8 cellular contexts compared by ENCODE assay signal in genomic region chr15:99729920-99730319, GRCh38. TPM values are rescaled to one million over a fixed set of nuclear protein-coding genes. Genes with fewer than 3 reads are reported as not detected.
DNase-seq lines count a peak whose midpoint lies in the region; ATAC-seq, FAIRE-seq and TF ChIP-seq lines count a peak whose summit lies in the region.

No MANE protein-coding gene starts in this region.

- peaks cover 0 to 24% (median 7%) of the 10 kb centered on the region in 11 experiments; a peak in 14 of 22 replicates for H3K36me3 ChIP-seq in BLaER1 treated with 17β-estradiol and CSF1 and Interleukin-3, amounts not matched to agents 10 nM and 100 nM
- H3K36me3 ChIP-seq in kidney (ENCODE audit: control insufficient read depth in 1 of 2, insufficient read depth in 2 of 2, low read length in 2 of 2): peaks cover 0 to 9% of the 10 kb centered on the region in 2 donors

- H3K4me1 ChIP-seq in BLaER1 treated with 17β-estradiol and CSF1 and Interleukin-3, amounts not matched to agents 10 nM and 100 nM: peaks cover 28 to 81% (median 73%) of the 10 kb centered on the region in 10 experiments
- H3K4me1 ChIP-seq in kidney (ENCODE audit: control insufficient read depth in 1 of 2, insufficient read depth in 1 of 2, low read depth in 1 of 2, low read length in 2 of 2): peaks cover 0 to 2% of the 10 kb centered on the region in 2 donors

- peak; percentile 37 for TF ChIP-seq CTCF in kidney (IDR thresholded peaks at IDR 0.05; ENCODE audit: borderline replicate concordance, extremely low read depth, insufficient read depth)

- H3K9ac ChIP-seq in BLaER1 treated with 17β-estradiol and CSF1 and Interleukin-3, amounts not matched to agents 10 nM and 100 nM: no peak overlapping the region
- H3K9ac ChIP-seq in kidney (ENCODE audit: low read length in 2 of 2): no peak overlapping the region

- DNase-seq in HCEC 1CT (peak; percentile 47), amniotic epithelial cell (ENCODE audit: low read depth) (peak; percentile 50), kidney (no peak), NCI-H2227 treated with DMSO at 0.1 percent for 48 hours (lab: John Stamatoyannopoulos, UW) (no peak)
- DNase-seq in activated CD4-positive, CD25-positive, alpha-beta regulatory T cell (lab: John Stamatoyannopoulos, UW): no peak

- H4K20me1 ChIP-seq in BLaER1 treated with 17β-estradiol and CSF1 and Interleukin-3, amounts not matched to agents 10 nM and 100 nM: peaks cover 0 to 29% (median 11%) of the 10 kb centered on the region in 11 experiments; a peak in 14 of 22 replicates

- no peak overlapping the region for H3K27ac ChIP-seq in BLaER1 treated with 17β-estradiol and CSF1 and Interleukin-3, amounts not matched to agents 10 nM and 100 nM
- no peak overlapping the region for H3K27ac ChIP-seq in kidney (ENCODE audit: low read depth in 2 of 2, low read length in 2 of 2)

- H3K4me2 ChIP-seq in BLaER1 treated with 17β-estradiol and CSF1 and Interleukin-3, amounts not matched to agents 10 nM and 100 nM: peak overlapping the region in 8 of 11 experiments; percentile 4 to 100 (median 98); a peak in 9 of 22 replicates

- H3K4me3 ChIP-seq in BLaER1 treated with 17β-estradiol and CSF1 and Interleukin-3, amounts not matched to agents 10 nM and 100 nM: no peak overlapping the region
- no peak overlapping the region for H3K4me3 ChIP-seq in kidney (ENCODE audit: low read length in 2 of 2)

- peaks cover 24 to 31% (median 27%) of the 10 kb centered on the region in 11 experiments for H3K27me3 ChIP-seq in BLaER1 treated with 17β-estradiol and CSF1 and Interleukin-3, amounts not matched to agents 10 nM and 100 nM

- ATAC-seq in HG03196 (IDR thresholded peaks at IDR 0.05; ENCODE audit: unreplicated experiment) (no peak), HG02885 (IDR thresholded peaks at IDR 0.05; ENCODE audit: poor library complexity, unreplicated experiment) (no peak)

- intact Hi-C loops in kidney (cut with DNase I): no loop called here

- no peak for FAIRE-seq in kidney (lab: Jason Lieb, UNC)

- peaks cover 0 to 9% (median 8%) of the 10 kb centered on the region in 11 experiments; a peak in 20 of 22 replicates for H3K9me3 ChIP-seq in BLaER1 treated with 17β-estradiol and CSF1 and Interleukin-3, amounts not matched to agents 10 nM and 100 nM (replicated peaks in 1 of 11)
- H3K9me3 ChIP-seq in kidney (ENCODE audit: control insufficient read depth in 1 of 2, low read length in 2 of 2): no peaks in the 10 kb centered on the region

RNA-seq across cellular contexts. Expression of gene LYSMD4, which starts 3.3 kb away (rescaled TPM):
- total RNA-seq in kidney: 8.6 TPM
- polyA plus RNA-seq in kidney (ENCODE audit: insufficient read depth, low read depth, low replicate concordance): 4.9 TPM

Comparison
In these comparisons a context has a peak if more than half of its experiments do, and no peak if none do; other contexts are left out.
1. DNase-seq: peak in HCEC 1CT (single experiment) and amniotic epithelial cell (single experiment); none in kidney (single experiment), NCI-H2227 treated with DMSO at 0.1 percent for 48 hours (single experiment) and activated CD4-positive, CD25-positive, alpha-beta regulatory T cell (0 of 4).